Comparison of ENCODE assay signal across 15 cellular contexts in the genomic region with DNA sequence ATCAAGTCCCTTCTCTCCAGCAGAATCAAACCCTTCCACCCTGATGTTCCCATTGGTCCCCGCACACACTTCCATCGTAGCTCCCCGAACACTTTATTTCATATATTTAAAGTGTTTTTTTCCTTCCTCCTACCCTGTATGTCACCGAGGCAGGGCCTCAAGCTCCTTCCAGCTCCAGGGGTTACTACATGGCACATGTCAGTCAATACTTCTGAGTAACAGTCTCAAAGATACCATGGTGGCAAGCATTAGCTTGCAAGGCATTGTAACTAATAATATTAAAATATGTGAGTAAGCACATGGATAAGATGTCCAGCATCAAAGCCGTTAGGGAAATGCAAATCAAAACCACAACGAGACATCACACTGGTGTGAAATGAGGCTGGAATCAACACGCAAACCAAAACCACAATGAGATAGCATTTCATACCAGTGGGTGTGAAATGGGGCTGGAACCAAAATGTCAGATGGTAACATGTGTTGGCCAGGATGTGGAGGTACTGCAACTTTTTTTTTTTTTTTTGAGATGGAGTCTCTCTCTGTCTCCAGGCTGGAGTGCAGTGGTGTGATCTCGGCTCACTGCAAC.
DNase-seq lines count a peak whose midpoint lies in the region; ATAC-seq and TF ChIP-seq lines count a peak whose summit lies in the region.
"Had no signal": no experiment of that assay in that cellular context is flagged by ENCODE, and none has a peak within 500 bp of the region (broad histone marks: within the 10 kb centered on the region; RNA-seq: fewer than 3 reads in every experiment).

No MANE protein-coding gene starts in this region.

- H3K27me3 ChIP-seq in dorsolateral prefrontal cortex, result no peaks in the 10 kb centered on the region
- H3K27me3 ChIP-seq: upper lobe of left lung had no signal

- H3K27me3 Mint-ChIP-seq in activated CD8-positive, alpha-beta memory T cell treated with anti-CD3 and anti-CD28 coated beads, Interleukin-2, amount 10 ng/mL, durations not matched to agents 7 days and 5 days, result no peaks in the 10 kb centered on the region
- no peaks in the 10 kb centered on the region for H3K27me3 Mint-ChIP-seq in activated naive CD8-positive, alpha-beta T cell
- H3K27me3 Mint-ChIP-seq in stimulated activated memory B cell treated with anti-CD40 and anti-IgM and Interleukin-4, amounts not matched to agents 10 μg/mL and 1 μg/mL and 100 μg/mL, for 72 hours, result no peaks in the 10 kb centered on the region
- H3K27me3 Mint-ChIP-seq: dendritic cell treated with granulocyte-macrophage colony-stimulating factor and Interleukin-4, amounts not matched to agents 40 ng/mL and 50 ng/mL, for 4 days had no signal

- no peak overlapping the region for H3K4me3 ChIP-seq in dorsolateral prefrontal cortex
- H3K4me3 ChIP-seq: upper lobe of left lung had no signal

- no peak for TF ChIP-seq CTCF in dorsolateral prefrontal cortex (IDR thresholded peaks at IDR 0.05 in 54 of 56, conservative IDR thresholded peaks at IDR 0.05 in 2 of 56; ENCODE audit: low read depth in 1 of 56, partially characterized antibody in 56 of 56)

- peaks cover 3% of the 10 kb centered on the region for H3K36me3 Mint-ChIP-seq in activated CD8-positive, alpha-beta memory T cell treated with anti-CD3 and anti-CD28 coated beads, Interleukin-2, amount 10 ng/mL, durations not matched to agents 7 days and 5 days
- peaks cover 4% of the 10 kb centered on the region for H3K36me3 Mint-ChIP-seq in activated naive CD8-positive, alpha-beta T cell
- peaks cover 9% of the 10 kb centered on the region for H3K36me3 Mint-ChIP-seq in stimulated activated memory B cell treated with anti-CD40 and anti-IgM and Interleukin-4, amounts not matched to agents 10 μg/mL and 1 μg/mL and 100 μg/mL, for 72 hours

- CTCF ChIA-PET in activated CD8-positive, alpha-beta memory T cell treated with anti-CD3 and anti-CD28 coated beads, Interleukin-2, amount 10 ng/mL, durations not matched to agents 7 days and 5 days (lab: Charles Lee), result no interaction called here

- peak; percentile 39 for ATAC-seq in activated CD8-positive, alpha-beta memory T cell treated with anti-CD3 and anti-CD28 coated beads, Interleukin-2, amount 10 ng/mL, durations not matched to agents 7 days and 5 days
- no peak for ATAC-seq in stimulated activated memory B cell treated with anti-CD40 and anti-IgM and Interleukin-4, amounts not matched to agents 10 μg/mL and 1 μg/mL and 100 μg/mL, for 72 hours
- ATAC-seq in GM21447 (IDR thresholded peaks at IDR 0.05; ENCODE audit: unreplicated experiment), result no peak
- ATAC-seq: Panc1 had no signal

- peaks cover 23% of the 10 kb centered on the region for H3K4me1 Mint-ChIP-seq in activated CD8-positive, alpha-beta memory T cell treated with anti-CD3 and anti-CD28 coated beads, Interleukin-2, amount 10 ng/mL, durations not matched to agents 7 days and 5 days
- peaks cover 5% of the 10 kb centered on the region for H3K4me1 Mint-ChIP-seq in activated naive CD8-positive, alpha-beta T cell (ENCODE audit: low read depth)
- H3K4me1 Mint-ChIP-seq in stimulated activated memory B cell treated with anti-CD40 and anti-IgM and Interleukin-4, amounts not matched to agents 10 μg/mL and 1 μg/mL and 100 μg/mL, for 72 hours, result peaks cover 6% of the 10 kb centered on the region

- peaks cover 2% of the 10 kb centered on the region for H3K9me3 Mint-ChIP-seq in activated CD8-positive, alpha-beta memory T cell treated with anti-CD3 and anti-CD28 coated beads, Interleukin-2, amount 10 ng/mL, durations not matched to agents 7 days and 5 days (ENCODE audit: low read depth)
- no peaks in the 10 kb centered on the region for H3K9me3 Mint-ChIP-seq in activated naive CD8-positive, alpha-beta T cell (ENCODE audit: low read depth)
- H3K9me3 Mint-ChIP-seq in stimulated activated memory B cell treated with anti-CD40 and anti-IgM and Interleukin-4, amounts not matched to agents 10 μg/mL and 1 μg/mL and 100 μg/mL, for 72 hours, result no peaks in the 10 kb centered on the region
- H3K9me3 Mint-ChIP-seq: dendritic cell treated with granulocyte-macrophage colony-stimulating factor and Interleukin-4, amounts not matched to agents 40 ng/mL and 50 ng/mL, for 4 days had no signal

- no peak overlapping the region for H3K4me3 Mint-ChIP-seq in activated CD8-positive, alpha-beta memory T cell treated with anti-CD3 and anti-CD28 coated beads, Interleukin-2, amount 10 ng/mL, durations not matched to agents 7 days and 5 days
- no peak overlapping the region for H3K4me3 Mint-ChIP-seq in activated naive CD8-positive, alpha-beta T cell
- H3K4me3 Mint-ChIP-seq in stimulated activated memory B cell treated with anti-CD40 and anti-IgM and Interleukin-4, amounts not matched to agents 10 μg/mL and 1 μg/mL and 100 μg/mL, for 72 hours, result no peak overlapping the region
- H3K4me3 Mint-ChIP-seq: dendritic cell treated with granulocyte-macrophage colony-stimulating factor and Interleukin-4, amounts not matched to agents 40 ng/mL and 50 ng/mL, for 4 days had no signal

- peak overlapping the region; percentile 52 for H3K27ac Mint-ChIP-seq in activated CD8-positive, alpha-beta memory T cell treated with anti-CD3 and anti-CD28 coated beads, Interleukin-2, amount 10 ng/mL, durations not matched to agents 7 days and 5 days
- H3K27ac Mint-ChIP-seq in activated naive CD8-positive, alpha-beta T cell, result peak overlapping the region; percentile 30
- H3K27ac Mint-ChIP-seq in stimulated activated memory B cell treated with anti-CD40 and anti-IgM and Interleukin-4, amounts not matched to agents 10 μg/mL and 1 μg/mL and 100 μg/mL, for 72 hours, result no peak overlapping the region
- H3K27ac Mint-ChIP-seq: dendritic cell treated with granulocyte-macrophage colony-stimulating factor and Interleukin-4, amounts not matched to agents 40 ng/mL and 50 ng/mL, for 4 days had no signal

- DNase-seq in activated CD8-positive, alpha-beta memory T cell treated with anti-CD3 and anti-CD28 coated beads, Interleukin-2, amount 10 ng/mL, durations not matched to agents 7 days and 5 days, result peak; percentile 49
- DNase-seq in activated CD8-positive, alpha-beta memory T cell treated with anti-CD3 and anti-CD28 coated beads for 24 hours, result no peak
- peak; percentile 71 for DNase-seq in MV-4-11 (lab: John Stamatoyannopoulos, UW)
- DNase-seq in stimulated activated CD8-positive, alpha-beta memory T cell treated with anti-CD3 and anti-CD28 coated beads, Interleukin-4, amount 100 ng/mL, for 48 hours, result peak; percentile 33
- no peak for DNase-seq in dorsolateral prefrontal cortex
- DNase-seq: ACHN, MM.1S, NCI-H345, upper lobe of left lung had no signal

- H3K27ac ChIP-seq in dorsolateral prefrontal cortex, result no peak overlapping the region
- H3K27ac ChIP-seq: parathyroid adenoma, upper lobe of left lung had no signal

- intact Hi-C loops in dorsolateral prefrontal cortex (cut with DNase I), result no loop called here

Comparison
In these comparisons a context has a peak if more than half of its experiments do, and no peak if none do; other contexts are left out.
1. DNase-seq: peak in activated CD8-positive, alpha-beta memory T cell treated with anti-CD3 and anti-CD28 coated beads, Interleukin-2, amount 10 ng/mL, durations not matched to agents 7 days and 5 days (single experiment), MV-4-11 (single experiment) and stimulated activated CD8-positive, alpha-beta memory T cell treated with anti-CD3 and anti-CD28 coated beads, Interleukin-4, amount 100 ng/mL, for 48 hours (single experiment); none in activated CD8-positive, alpha-beta memory T cell treated with anti-CD3 and anti-CD28 coated beads for 24 hours (single experiment) and dorsolateral prefrontal cortex (0 of 10).